8 cellular contexts compared by ENCODE assay signal in genomic region chr15:34436956-34437442, GRCh38. TPM values are rescaled to one million over a fixed set of nuclear protein-coding genes. Genes with fewer than 3 reads are reported as not detected.
DNase-seq lines count a peak whose midpoint lies in the region; ATAC-seq and TF ChIP-seq lines count a peak whose summit lies in the region.

No MANE protein-coding gene starts in this region.

- H3K27me3 ChIP-seq in gastroesophageal sphincter (no peaks in the 10 kb centered on the region), parathyroid adenoma (ENCODE audit: control insufficient read depth, insufficient read depth, low read length) (no peaks in the 10 kb centered on the region)

- peak overlapping the region; percentile 87 for H3K4me3 Mint-ChIP-seq in activated T-helper 17 cell treated with anti-CD3 and anti-CD28 coated beads, Interleukin-2, amount 50 U/mL, for 72 hours

- TF ChIP-seq CTCF in NB4 (IDR thresholded peaks at IDR 0.05; ENCODE audit: low read depth, low read length) = no peak
- peak in 1 of 4 experiments; percentile 18 for TF ChIP-seq CTCF in gastroesophageal sphincter (IDR thresholded peaks at IDR 0.05)
- no peak for TF ChIP-seq CTCF in parathyroid adenoma (IDR thresholded peaks at IDR 0.05)

- H3K4me1 ChIP-seq in gastroesophageal sphincter = peaks cover 0 to 27% (median 0%) of the 10 kb centered on the region in 3 donors
- no peaks in the 10 kb centered on the region for H3K4me1 ChIP-seq in parathyroid adenoma

- WGBS in gastroesophageal sphincter (ENCODE audit: low coverage in 1 of 2), 2 donors = no CpG with 5 or more reads among the region's 70 CpGs

- H3K79me2 ChIP-seq in parathyroid adenoma = no peaks in the 10 kb centered on the region

- H3K36me3 ChIP-seq in gastroesophageal sphincter (peaks cover 0 to 24% of the 10 kb centered on the region in 2 donors), parathyroid adenoma (ENCODE audit: control insufficient read depth, insufficient read depth, low read length) (no peaks in the 10 kb centered on the region)

- no peaks in the 10 kb centered on the region for H3K9me3 Mint-ChIP-seq in activated T-helper 17 cell treated with anti-CD3 and anti-CD28 coated beads, Interleukin-2, amount 50 U/mL, for 72 hours

- H3K4me1 Mint-ChIP-seq in activated T-helper 17 cell treated with anti-CD3 and anti-CD28 coated beads, Interleukin-2, amount 50 U/mL, for 72 hours = peaks cover 16% of the 10 kb centered on the region

- H3K27ac ChIP-seq in gastroesophageal sphincter (peak overlapping the region in 3 of 4 donors; percentile 57 to 73 (median 64)), parathyroid adenoma (no peak overlapping the region)

- ATAC-seq in GM21390 (IDR thresholded peaks at IDR 0.05; ENCODE audit: unreplicated experiment) = peak; percentile 66
- peak; percentile 70 for ATAC-seq in activated T-helper 17 cell treated with anti-CD3 and anti-CD28 coated beads, Interleukin-2, amount 50 U/mL, for 72 hours (replicated peaks)
- peak; percentile 71 for ATAC-seq in gastroesophageal sphincter

- no peaks in the 10 kb centered on the region for H3K27me3 Mint-ChIP-seq in activated T-helper 17 cell treated with anti-CD3 and anti-CD28 coated beads, Interleukin-2, amount 50 U/mL, for 72 hours

- TF ChIP-seq POLR2A in NB4 (IDR thresholded peaks at IDR 0.05; ENCODE audit: extremely low read depth, insufficient read length) (no peak), gastroesophageal sphincter (IDR thresholded peaks at IDR 0.05) (no peak)

- H2AFZ ChIP-seq in parathyroid adenoma = peak overlapping the region; percentile 60

- H3K4me3 ChIP-seq in NB4 (ENCODE audit: low read depth, low read length) (peak overlapping the region; percentile 75), gastroesophageal sphincter (peak overlapping the region; percentile 76 to 81), parathyroid adenoma (ENCODE audit: low read depth, low read length) (peak overlapping the region; percentile 54)

- peaks cover 53% of the 10 kb centered on the region for H3K36me3 Mint-ChIP-seq in activated T-helper 17 cell treated with anti-CD3 and anti-CD28 coated beads, Interleukin-2, amount 50 U/mL, for 72 hours (ENCODE audit: low read depth)

- peak overlapping the region; percentile 69 for H3K4me2 ChIP-seq in parathyroid adenoma (ENCODE audit: low read length)

- in situ Hi-C loops in Caki2 (cut with HindIII; ENCODE audit: low pct_unique_long_range_greater_than_20kb, low sequenced_read_pairs) = no loop called here

- no peak for TF ChIP-seq EP300 in gastroesophageal sphincter (IDR thresholded peaks at IDR 0.05)

- DNase-seq in Caki2 (ENCODE audit: low read depth) (peak; percentile 25), NB4 (ENCODE audit: low read depth) (peak; percentile 81), mesenteric fat pad (ENCODE audit: low spot score) (no peak), NCI-H446 treated with DMSO at 0.1 percent for 48 hours (lab: John Stamatoyannopoulos, UW) (no peak)

- no peak overlapping the region for H3K9ac ChIP-seq in parathyroid adenoma

- H3K27ac Mint-ChIP-seq in activated T-helper 17 cell treated with anti-CD3 and anti-CD28 coated beads, Interleukin-2, amount 50 U/mL, for 72 hours = no peak overlapping the region

- no peaks in the 10 kb centered on the region for H3K9me3 ChIP-seq in gastroesophageal sphincter
- H3K9me3 ChIP-seq in parathyroid adenoma (ENCODE audit: control insufficient read depth, low read length) = no peaks in the 10 kb centered on the region

RNA-seq across cellular contexts. Expression of gene GOLGA8A, which starts 0.6 kb away (rescaled TPM):
- total RNA-seq in Caki2 (2014; rRNA removed; shearing (Covaris generic); ENCODE audit: low replicate concordance) = 4.8 and 5.8 TPM in 2 replicates
- total RNA-seq in activated T-helper 17 cell treated with anti-CD3 and anti-CD28 coated beads, Interleukin-2, amount 50 U/mL, for 72 hours = 100 to 1,000 TPM; 169 to 560 TPM
- 10 to 100 TPM in 3 of 4 donors, 1 to 10 TPM in 1; 6.0 to 66.5 (median 27.1) TPM for total RNA-seq in gastroesophageal sphincter
- 43.6 TPM for total RNA-seq in mesenteric fat pad

Comparison
In these comparisons a context has a peak if more than half of its experiments do, and no peak if none do; other contexts are left out.
1. DNase-seq: peak in Caki2 (single experiment) and NB4 (single experiment); none in mesenteric fat pad (single experiment) and NCI-H446 treated with DMSO at 0.1 percent for 48 hours (single experiment).
2. Peak in every context shown above with its lines, with median percentiles within 50 percentile points of each other: ATAC-seq and H3K4me3 ChIP-seq.